Comparison of ENCODE assay signal across 26 cellular contexts in genomic region chr20:853406-853996, GRCh38. TPM values are rescaled to one million over a fixed set of nuclear protein-coding genes. Genes with fewer than 3 reads are reported as not detected.
DNase-seq lines count a peak whose midpoint lies in the region; ATAC-seq and TF ChIP-seq lines count a peak whose summit lies in the region.
"Had no signal": no experiment of that assay in that cellular context is flagged by ENCODE, and none has a peak within 500 bp of the region (broad histone marks: within the 10 kb centered on the region; RNA-seq: fewer than 3 reads in every experiment).

No MANE protein-coding gene starts in this region.

- TF ChIP-seq CTCF in natural killer cell (IDR thresholded peaks at IDR 0.05): no peak

- peak; percentile 38 to 73 for ATAC-seq in natural killer cell treated with Interleukin-12 subunit alpha and Interleukin-12 subunit beta and Interleukin-15 and Interleukin-18, amount 100 ng/mL, for 72 hours
- no peak for ATAC-seq in natural killer cell
- ATAC-seq in activated naive CD8-positive, alpha-beta T cell treated with anti-CD3 and anti-CD28 coated beads, Interleukin-2, amount 50 U/mL, for 24 hours: peak; percentile 35
- peak; percentile 33 for ATAC-seq in stimulated activated naive CD8-positive, alpha-beta T cell treated with anti-CD3 and anti-CD28 coated beads, Interleukin-15, amount 100 ng/mL, for 72 hours
- ATAC-seq in GM18511 (IDR thresholded peaks at IDR 0.05; ENCODE audit: unreplicated experiment): no peak
- no peak for ATAC-seq in HG03039 (IDR thresholded peaks at IDR 0.05; ENCODE audit: unreplicated experiment)
- ATAC-seq: left cardiac atrium had no signal

- H3K27ac Mint-ChIP-seq in natural killer cell treated with Interleukin-12 subunit alpha and Interleukin-12 subunit beta and Interleukin-15 and Interleukin-18, amount 100 ng/mL, for 72 hours: peak overlapping the region; percentile 70 to 90
- no peak overlapping the region for H3K27ac Mint-ChIP-seq in natural killer cell
- peak overlapping the region; percentile 54 for H3K27ac Mint-ChIP-seq in T-helper 1 cell treated with Interleukin-12 subunit alpha and Interleukin-12 subunit beta and Interleukin-4 antibody, amounts not matched to agents 30 μg/mL and 1 μg/mL, for 36 hours
- H3K27ac Mint-ChIP-seq in activated naive CD8-positive, alpha-beta T cell treated with anti-CD3 and anti-CD28 coated beads, Interleukin-2, amount 50 U/mL, for 24 hours: no peak overlapping the region
- peak overlapping the region in 1 of 2 donors; percentile 57 for H3K27ac Mint-ChIP-seq in stimulated activated naive CD8-positive, alpha-beta T cell treated with anti-CD3 and anti-CD28 coated beads, Interleukin-15, amount 100 ng/mL, for 72 hours

- no peak overlapping the region for H3K4me3 ChIP-seq in H7 (ENCODE audit: insufficient read depth, low read depth, low read length)
- H3K4me3 ChIP-seq: PC-9, upper lobe of left lung had no signal

- H3K36me3 Mint-ChIP-seq in natural killer cell treated with Interleukin-12 subunit alpha and Interleukin-12 subunit beta and Interleukin-15 and Interleukin-18, amount 100 ng/mL, for 72 hours: peaks cover 12% of the 10 kb centered on the region
- no peaks in the 10 kb centered on the region for H3K36me3 Mint-ChIP-seq in natural killer cell
- H3K36me3 Mint-ChIP-seq in T-helper 1 cell treated with Interleukin-12 subunit alpha and Interleukin-12 subunit beta and Interleukin-4 antibody, amounts not matched to agents 30 μg/mL and 1 μg/mL, for 36 hours (ENCODE audit: low read depth): peaks cover 35% of the 10 kb centered on the region
- no peaks in the 10 kb centered on the region for H3K36me3 Mint-ChIP-seq in activated naive CD8-positive, alpha-beta T cell treated with anti-CD3 and anti-CD28 coated beads, Interleukin-2, amount 50 U/mL, for 24 hours (ENCODE audit: low read depth)

- no peaks in the 10 kb centered on the region for H3K36me3 ChIP-seq in H7 (replicated peaks; ENCODE audit: control insufficient read depth, insufficient read depth, low read length)
- H3K36me3 ChIP-seq: upper lobe of left lung had no signal

- no peak for DNase-seq in natural killer cell treated with Interleukin-12 subunit alpha and Interleukin-12 subunit beta and Interleukin-15 and Interleukin-18, amount 100 ng/mL, for 72 hours (ENCODE audit: low spot score)
- no peak for DNase-seq in natural killer cell
- no peak for DNase-seq in activated naive CD8-positive, alpha-beta T cell treated with anti-CD3 and anti-CD28 coated beads, Interleukin-2, amount 50 U/mL, for 24 hours
- no peak for DNase-seq in stimulated activated naive CD8-positive, alpha-beta T cell treated with anti-CD3 and anti-CD28 coated beads, Interleukin-15, amount 100 ng/mL, for 72 hours
- DNase-seq in H7: no peak
- DNase-seq: activated CD4-positive, alpha-beta T cell treated with anti-CD3 and anti-CD28 coated beads for 48 hours; activated T-cell treated with anti-CD3 and anti-CD28 coated beads for 4 hours; cerebellar nuclear complex; head of caudate nucleus; KG1; left cardiac atrium; mesenchymal stem cell; NCI-H1436 treated with DMSO at 0.1 percent for 48 hours; NCI-H2107; NK-92 treated with Interleukin-12 subunit alpha and Interleukin-12 subunit beta, amount 100 ng/mL, for 24 hours; nucleus accumbens; PC-9; SIG-M5; small intestine; stimulated activated CD4-positive, alpha-beta T cell treated with anti-CD3 and anti-CD28 coated beads, Interleukin-1b, Interleukin-23, amount 100 ng/mL, for 48 hours; substantia nigra; SW 1271; upper lobe of left lung had no signal

- intact Hi-C loops in natural killer cell (cut with micrococcal nuclease): no loop called here

- H3K9me3 Mint-ChIP-seq in natural killer cell treated with Interleukin-12 subunit alpha and Interleukin-12 subunit beta and Interleukin-15 and Interleukin-18, amount 100 ng/mL, for 72 hours: no peaks in the 10 kb centered on the region
- H3K9me3 Mint-ChIP-seq in natural killer cell: no peaks in the 10 kb centered on the region
- peaks cover 7% of the 10 kb centered on the region for H3K9me3 Mint-ChIP-seq in T-helper 1 cell treated with Interleukin-12 subunit alpha and Interleukin-12 subunit beta and Interleukin-4 antibody, amounts not matched to agents 30 μg/mL and 1 μg/mL, for 36 hours
- no peaks in the 10 kb centered on the region for H3K9me3 Mint-ChIP-seq in activated naive CD8-positive, alpha-beta T cell treated with anti-CD3 and anti-CD28 coated beads, Interleukin-2, amount 50 U/mL, for 24 hours
- H3K9me3 Mint-ChIP-seq in stimulated activated naive CD8-positive, alpha-beta T cell treated with anti-CD3 and anti-CD28 coated beads, Interleukin-15, amount 100 ng/mL, for 72 hours: peaks cover 5 to 8% of the 10 kb centered on the region in 2 donors

- peak overlapping the region; percentile 32 for H3K4me3 Mint-ChIP-seq in natural killer cell treated with Interleukin-12 subunit alpha and Interleukin-12 subunit beta and Interleukin-15 and Interleukin-18, amount 100 ng/mL, for 72 hours
- no peak overlapping the region for H3K4me3 Mint-ChIP-seq in natural killer cell
- no peak overlapping the region for H3K4me3 Mint-ChIP-seq in T-helper 1 cell treated with Interleukin-12 subunit alpha and Interleukin-12 subunit beta and Interleukin-4 antibody, amounts not matched to agents 30 μg/mL and 1 μg/mL, for 36 hours
- H3K4me3 Mint-ChIP-seq in activated naive CD8-positive, alpha-beta T cell treated with anti-CD3 and anti-CD28 coated beads, Interleukin-2, amount 50 U/mL, for 24 hours: no peak overlapping the region
- H3K4me3 Mint-ChIP-seq in stimulated activated naive CD8-positive, alpha-beta T cell treated with anti-CD3 and anti-CD28 coated beads, Interleukin-15, amount 100 ng/mL, for 72 hours: no peak overlapping the region

- H3K4me1 Mint-ChIP-seq in natural killer cell treated with Interleukin-12 subunit alpha and Interleukin-12 subunit beta and Interleukin-15 and Interleukin-18, amount 100 ng/mL, for 72 hours (ENCODE audit: low read depth in 2 of 2): peaks cover 50 to 67% of the 10 kb centered on the region in 2 donors
- H3K4me1 Mint-ChIP-seq in natural killer cell: peaks cover 24 to 39% of the 10 kb centered on the region in 2 donors
- peaks cover 63% of the 10 kb centered on the region for H3K4me1 Mint-ChIP-seq in T-helper 1 cell treated with Interleukin-12 subunit alpha and Interleukin-12 subunit beta and Interleukin-4 antibody, amounts not matched to agents 30 μg/mL and 1 μg/mL, for 36 hours (ENCODE audit: low read depth)
- H3K4me1 Mint-ChIP-seq in activated naive CD8-positive, alpha-beta T cell treated with anti-CD3 and anti-CD28 coated beads, Interleukin-2, amount 50 U/mL, for 24 hours: peaks cover 55% of the 10 kb centered on the region
- peaks cover 89% of the 10 kb centered on the region for H3K4me1 Mint-ChIP-seq in stimulated activated naive CD8-positive, alpha-beta T cell treated with anti-CD3 and anti-CD28 coated beads, Interleukin-15, amount 100 ng/mL, for 72 hours

- no peaks in the 10 kb centered on the region for H3K27me3 ChIP-seq in H7 (ENCODE audit: control insufficient read depth, insufficient read depth, low read length)
- H3K27me3 ChIP-seq: upper lobe of left lung had no signal

- H3K27me3 Mint-ChIP-seq in natural killer cell treated with Interleukin-12 subunit alpha and Interleukin-12 subunit beta and Interleukin-15 and Interleukin-18, amount 100 ng/mL, for 72 hours: no peaks in the 10 kb centered on the region
- H3K27me3 Mint-ChIP-seq in natural killer cell (ENCODE audit: low read depth in 2 of 2): no peaks in the 10 kb centered on the region
- H3K27me3 Mint-ChIP-seq in T-helper 1 cell treated with Interleukin-12 subunit alpha and Interleukin-12 subunit beta and Interleukin-4 antibody, amounts not matched to agents 30 μg/mL and 1 μg/mL, for 36 hours (ENCODE audit: low read depth): no peaks in the 10 kb centered on the region
- no peaks in the 10 kb centered on the region for H3K27me3 Mint-ChIP-seq in activated naive CD8-positive, alpha-beta T cell treated with anti-CD3 and anti-CD28 coated beads, Interleukin-2, amount 50 U/mL, for 24 hours
- H3K27me3 Mint-ChIP-seq in stimulated activated naive CD8-positive, alpha-beta T cell treated with anti-CD3 and anti-CD28 coated beads, Interleukin-15, amount 100 ng/mL, for 72 hours: no peaks in the 10 kb centered on the region

RNA-seq across cellular contexts. Expression of gene FAM110A, which starts 20.0 kb away (rescaled TPM):
- total RNA-seq in natural killer cell treated with Interleukin-12 subunit alpha and Interleukin-12 subunit beta and Interleukin-15 and Interleukin-18, amount 100 ng/mL, for 72 hours: 10 to 100 TPM; 29.6 to 58.2 TPM
- 10 to 100 TPM; 25.1 to 91.0 (median 31.8) TPM for total RNA-seq in natural killer cell
- 5.5 and 9.9 TPM in 2 replicates for total RNA-seq in H7 (2014; rRNA removed; shearing (Covaris generic))

Comparison
In these comparisons a context has a peak if more than half of its experiments do, and no peak if none do; other contexts are left out.
1. ATAC-seq: peak in natural killer cell treated with Interleukin-12 subunit alpha and Interleukin-12 subunit beta and Interleukin-15 and Interleukin-18, amount 100 ng/mL, for 72 hours (2 of 2), activated naive CD8-positive, alpha-beta T cell treated with anti-CD3 and anti-CD28 coated beads, Interleukin-2, amount 50 U/mL, for 24 hours (single experiment) and stimulated activated naive CD8-positive, alpha-beta T cell treated with anti-CD3 and anti-CD28 coated beads, Interleukin-15, amount 100 ng/mL, for 72 hours (single experiment); none in natural killer cell (0 of 3), GM18511 (single experiment) and HG03039 (single experiment).
2. H3K27ac Mint-ChIP-seq: peak in natural killer cell treated with Interleukin-12 subunit alpha and Interleukin-12 subunit beta and Interleukin-15 and Interleukin-18, amount 100 ng/mL, for 72 hours (2 of 2) and T-helper 1 cell treated with Interleukin-12 subunit alpha and Interleukin-12 subunit beta and Interleukin-4 antibody, amounts not matched to agents 30 μg/mL and 1 μg/mL, for 36 hours (single experiment); none in natural killer cell (0 of 2) and activated naive CD8-positive, alpha-beta T cell treated with anti-CD3 and anti-CD28 coated beads, Interleukin-2, amount 50 U/mL, for 24 hours (single experiment).